In the genomic region with DNA sequence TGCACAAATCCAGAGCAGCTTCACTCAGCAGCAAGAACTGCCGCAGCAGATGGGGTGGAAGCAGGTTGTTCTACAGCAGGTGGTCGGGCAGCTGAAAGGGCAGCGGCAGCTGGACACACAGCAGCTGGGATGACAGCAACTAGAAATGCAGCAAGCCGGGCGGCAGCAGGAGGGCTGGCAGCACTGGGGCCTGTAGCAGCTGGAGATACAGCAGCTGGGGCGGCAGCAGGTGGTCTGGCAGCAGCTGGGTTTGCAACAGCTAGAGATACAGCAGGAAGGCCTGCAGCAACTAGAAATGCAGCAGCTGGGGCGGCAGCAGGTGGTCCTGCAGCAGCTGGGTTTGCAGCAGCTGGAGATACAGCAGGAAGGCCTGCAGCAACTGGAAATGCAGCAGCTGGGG, we compare ENCODE assay signal across 23 cellular contexts. TPM values are rescaled to one million over a fixed set of nuclear protein-coding genes. Genes with fewer than 3 reads are reported as not detected.
DNase-seq lines count a peak whose midpoint lies in the region; ATAC-seq and TF ChIP-seq lines count a peak whose summit lies in the region.
"Had no signal": no experiment of that assay in that cellular context is flagged by ENCODE, and none has a peak within 500 bp of the region (broad histone marks: within the 10 kb centered on the region; RNA-seq: fewer than 3 reads in every experiment).

No MANE protein-coding gene starts in this region.

- H3K79me2 ChIP-seq in neural progenitor cell (ENCODE audit: low read depth) = no peaks in the 10 kb centered on the region

- H3K4me1 ChIP-seq in BE2C = no peaks in the 10 kb centered on the region
- H3K4me1 ChIP-seq in HEK293 (ENCODE audit: control insufficient read depth, insufficient read depth, low read length) = no peaks in the 10 kb centered on the region
- no peaks in the 10 kb centered on the region for H3K4me1 ChIP-seq in neural progenitor cell
- H3K4me1 ChIP-seq in uterus = no peaks in the 10 kb centered on the region
- H3K4me1 ChIP-seq: HAP-1, Peyer's patch had no signal

- H3K4me3 ChIP-seq in BE2C (ENCODE audit: low read depth, low read length) = no peak overlapping the region
- H3K4me3 ChIP-seq in HEK293 (ENCODE audit: low read depth, low read length) = no peak overlapping the region
- H3K4me3 ChIP-seq in choroid plexus epithelial cell (ENCODE audit: low read depth, low read length) = no peak overlapping the region
- H3K4me3 ChIP-seq in neural progenitor cell = no peak overlapping the region
- H3K4me3 ChIP-seq in uterus = no peak overlapping the region
- H3K4me3 ChIP-seq: GM23338, HAP-1, Peyer's patch had no signal

- POLR2A ChIA-PET in HEK293 (lab: Yijun Ruan, JAX) = no interaction called here

- no peaks in the 10 kb centered on the region for H4K20me1 ChIP-seq in neural progenitor cell (ENCODE audit: low read depth)

- no peak overlapping the region for H2AFZ ChIP-seq in neural progenitor cell (replicated peaks)
- H2AFZ ChIP-seq: GM23338 had no signal

- intact Hi-C loops in uterus (cut with DNase I; ENCODE audit: low total_unique reads) = no loop called here

- no peak overlapping the region for H3K4me3 Mint-ChIP-seq in neural progenitor cell
- H3K4me3 Mint-ChIP-seq: CD4-positive, CD25-positive, alpha-beta regulatory T cell; GM23338 had no signal

- H3K9ac ChIP-seq in neural progenitor cell = no peak overlapping the region

- DNase-seq in BE2C = peak; percentile 14
- DNase-seq in choroid plexus epithelial cell (ENCODE audit: low read depth) = peak; percentile 17
- DNase-seq in neural progenitor cell (ENCODE audit: low spot score) = peak; percentile 30
- no peak for DNase-seq in uterus
- DNase-seq: CD4-positive, CD25-positive, alpha-beta regulatory T cell; COR-L47; KG1; NCI-H1105 treated with DMSO at 0.1 percent for 48 hours; NCI-H2029 treated with DMSO at 0.1 percent for 48 hours; NCI-H2171 treated with DMSO at 0.1 percent for 48 hours; NCI-H446; NCI-H526 treated with DMSO at 0.1 percent for 48 hours; Peyer's patch; T-helper 1 cell had no signal

- H3K27me3 ChIP-seq in BE2C (no peaks in the 10 kb centered on the region; the same call in 1 of the 2 replicates), neural progenitor cell (no peaks in the 10 kb centered on the region), uterus (no peaks in the 10 kb centered on the region)
- H3K27me3 ChIP-seq: Peyer's patch had no signal

- H3K36me3 Mint-ChIP-seq in neural progenitor cell = no peaks in the 10 kb centered on the region
- H3K36me3 Mint-ChIP-seq: CD4-positive, CD25-positive, alpha-beta regulatory T cell had no signal

- TF ChIP-seq CTCF in BE2C (IDR thresholded peaks at IDR 0.05; ENCODE audit: low read depth, low read length) (no peak), HEK293 (tag by site-specific recombination; IDR thresholded peaks at IDR 0.05) (no peak), choroid plexus epithelial cell (conservative IDR thresholded peaks at IDR 0.05; ENCODE audit: low read depth, low read length) (no peak), neural progenitor cell (IDR thresholded peaks at IDR 0.05) (no peak), uterus (IDR thresholded peaks at IDR 0.05) (no peak)

- H3K9me3 Mint-ChIP-seq in neural progenitor cell = no peaks in the 10 kb centered on the region
- H3K9me3 Mint-ChIP-seq: GM23338 had no signal

- no peaks in the 10 kb centered on the region for H3K27me3 Mint-ChIP-seq in neural progenitor cell (ENCODE audit: insufficient read depth, low read depth)

- no peak overlapping the region for H3K27ac Mint-ChIP-seq in neural progenitor cell
- H3K27ac Mint-ChIP-seq: GM23338 had no signal

- H3K4me1 Mint-ChIP-seq in neural progenitor cell = peaks cover 3% of the 10 kb centered on the region
- H3K4me1 Mint-ChIP-seq: CD4-positive, CD25-positive, alpha-beta regulatory T cell had no signal

- TF ChIP-seq POLR2A in uterus (IDR thresholded peaks at IDR 0.05) = no peak

- no peaks in the 10 kb centered on the region for H3K36me3 ChIP-seq in BE2C
- no peaks in the 10 kb centered on the region for H3K36me3 ChIP-seq in HEK293 (ENCODE audit: control insufficient read depth in 2 of 2, insufficient read depth in 1 of 2, low read length in 2 of 2)
- H3K36me3 ChIP-seq in neural progenitor cell = no peaks in the 10 kb centered on the region
- no peaks in the 10 kb centered on the region for H3K36me3 ChIP-seq in uterus
- H3K36me3 ChIP-seq: HAP-1, Peyer's patch had no signal

- H3F3A ChIP-seq in neural progenitor cell (ENCODE audit: low read depth) = no peaks in the 10 kb centered on the region

- ATAC-seq in HG03520 (IDR thresholded peaks at IDR 0.05; ENCODE audit: unreplicated experiment) = no peak
- no peak for ATAC-seq in HG03159 (IDR thresholded peaks at IDR 0.05; ENCODE audit: unreplicated experiment)
- ATAC-seq: GM23338 had no signal

- H3K9me3 ChIP-seq in BE2C (no peaks in the 10 kb centered on the region; the same call in 1 of the 2 replicates), HEK293 (ENCODE audit: control insufficient read depth, insufficient read depth, low read depth, low read length) (no peaks in the 10 kb centered on the region), neural progenitor cell (ENCODE audit: low read depth) (no peaks in the 10 kb centered on the region), uterus (no peaks in the 10 kb centered on the region)
- H3K9me3 ChIP-seq: HAP-1, Peyer's patch had no signal

- H3K4me2 ChIP-seq in neural progenitor cell = no peak overlapping the region
- H3K4me2 ChIP-seq: GM23338 had no signal

- CTCF ChIA-PET in HEK293 (lab: Yijun Ruan, JAX) = interaction anchor here (1.1 kb wide), 1 partner anchor 383 kb away, joined by 3 read pairs; no protein-coding TSS in a partner anchor

- H3K27ac ChIP-seq in HEK293 (ENCODE audit: extremely low read depth, low read depth, low read length) = no peak overlapping the region
- H3K27ac ChIP-seq in neural progenitor cell = no peak overlapping the region
- no peak overlapping the region for H3K27ac ChIP-seq in uterus
- H3K27ac ChIP-seq: Peyer's patch had no signal

TF ChIP-seq in HEK293, 187 proteins besides CTCF, POLR2A, EP300 and RAD21:
- TF ChIP-seq GLI4 (tag by site-specific recombination; IDR thresholded peaks at IDR 0.05) (no peak), TRIM28 (IDR thresholded peaks at IDR 0.05; ENCODE audit: borderline replicate concordance, low read length) (no peak), ZIC2 (tag by site-specific recombination; IDR thresholded peaks at IDR 0.05) (peak; percentile 62; the same call in 1 of the 2 replicates), ZNF777 (tag by site-specific recombination; IDR thresholded peaks at IDR 0.05; ENCODE audit: borderline replicate concordance) (no peak), ZNF10 (tag by site-specific recombination; IDR thresholded peaks at IDR 0.05) (no peak), KLF7 (tag by site-specific recombination; IDR thresholded peaks at IDR 0.05; ENCODE audit: borderline replicate concordance) (no peak)
- TF ChIP-seq, protein P1, sequence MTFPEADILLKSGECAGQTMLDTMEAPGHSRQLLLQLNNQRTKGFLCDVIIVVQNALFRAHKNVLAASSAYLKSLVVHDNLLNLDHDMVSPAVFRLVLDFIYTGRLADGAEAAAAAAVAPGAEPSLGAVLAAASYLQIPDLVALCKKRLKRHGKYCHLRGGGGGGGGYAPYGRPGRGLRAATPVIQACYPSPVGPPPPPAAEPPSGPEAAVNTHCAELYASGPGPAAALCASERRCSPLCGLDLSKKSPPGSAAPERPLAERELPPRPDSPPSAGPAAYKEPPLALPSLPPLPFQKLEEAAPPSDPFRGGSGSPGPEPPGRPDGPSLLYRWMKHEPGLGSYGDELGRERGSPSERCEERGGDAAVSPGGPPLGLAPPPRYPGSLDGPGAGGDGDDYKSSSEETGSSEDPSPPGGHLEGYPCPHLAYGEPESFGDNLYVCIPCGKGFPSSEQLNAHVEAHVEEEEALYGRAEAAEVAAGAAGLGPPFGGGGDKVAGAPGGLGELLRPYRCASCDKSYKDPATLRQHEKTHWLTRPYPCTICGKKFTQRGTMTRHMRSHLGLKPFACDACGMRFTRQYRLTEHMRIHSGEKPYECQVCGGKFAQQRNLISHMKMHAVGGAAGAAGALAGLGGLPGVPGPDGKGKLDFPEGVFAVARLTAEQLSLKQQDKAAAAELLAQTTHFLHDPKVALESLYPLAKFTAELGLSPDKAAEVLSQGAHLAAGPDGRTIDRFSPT (tag by site-specific recombination; IDR thresholded peaks at IDR 0.05) = no peak
TF ChIP-seq in HEK293: peak in this region for 1.

RNA-seq across cellular contexts. Expression of a gene that starts 0.5 kb away (rescaled TPM):
- polyA plus RNA-seq in BE2C (2012; ENCODE audit: insufficient read depth, insufficient read length, low read depth) = not detected
- total RNA-seq in neural progenitor cell (ENCODE audit: low replicate concordance) = not detected in 2 replicates
- not detected for total RNA-seq in uterus
- total RNA-seq: A673; CD4-positive, CD25-positive, alpha-beta regulatory T cell; Daoy; GM23338; OCI-LY7; Peyer's patch had no signal
- polyA plus RNA-seq: BJ; CD4-positive, CD25-positive, alpha-beta regulatory T cell; GM23338 had no signal

RNA-seq across cellular contexts. Expression of a gene that starts 7.0 kb away (rescaled TPM):
- polyA plus RNA-seq in BE2C (2012; ENCODE audit: insufficient read depth, insufficient read length, low read depth) = not detected
- not detected in 2 replicates for total RNA-seq in neural progenitor cell (ENCODE audit: low replicate concordance)
- total RNA-seq in uterus = not detected
- total RNA-seq: A673; CD4-positive, CD25-positive, alpha-beta regulatory T cell; Daoy; GM23338; OCI-LY7; Peyer's patch had no signal
- polyA plus RNA-seq: BJ; CD4-positive, CD25-positive, alpha-beta regulatory T cell; GM23338 had no signal

RNA-seq across cellular contexts. Expression of a gene that starts 10.5 kb away (rescaled TPM):
- polyA plus RNA-seq in BE2C (2012; ENCODE audit: insufficient read depth, insufficient read length, low read depth) = not detected
- total RNA-seq in neural progenitor cell (ENCODE audit: low replicate concordance) (not detected in 2 replicates), uterus (not detected)
- total RNA-seq: A673; CD4-positive, CD25-positive, alpha-beta regulatory T cell; Daoy; GM23338; OCI-LY7; Peyer's patch had no signal
- polyA plus RNA-seq: BJ; CD4-positive, CD25-positive, alpha-beta regulatory T cell; GM23338 had no signal

RNA-seq across cellular contexts. Expression of a gene that starts 17.1 kb away (rescaled TPM):
- polyA plus RNA-seq in BE2C (2012; ENCODE audit: insufficient read depth, insufficient read length, low read depth) = not detected
- 0.12 TPM in 1 of 2 replicates, not detected in the other for total RNA-seq in neural progenitor cell (ENCODE audit: low replicate concordance)
- not detected for total RNA-seq in uterus
- total RNA-seq: A673; CD4-positive, CD25-positive, alpha-beta regulatory T cell; Daoy; GM23338; OCI-LY7; Peyer's patch had no signal
- polyA plus RNA-seq: CD4-positive, CD25-positive, alpha-beta regulatory T cell; GM23338 had no signal

RNA-seq across cellular contexts. Expression of a gene that starts 17.9 kb away (rescaled TPM):
- polyA plus RNA-seq in BE2C (2012; ENCODE audit: insufficient read depth, insufficient read length, low read depth) = not detected
- total RNA-seq in neural progenitor cell (ENCODE audit: low replicate concordance) = not detected in 2 replicates
- total RNA-seq in uterus = not detected
- total RNA-seq: A673; CD4-positive, CD25-positive, alpha-beta regulatory T cell; Daoy; GM23338; OCI-LY7; Peyer's patch had no signal
- polyA plus RNA-seq: BJ; CD4-positive, CD25-positive, alpha-beta regulatory T cell; GM23338 had no signal

Comparison
In these comparisons a context has a peak if more than half of its experiments do, and no peak if none do; other contexts are left out.
1. DNase-seq: peak in BE2C (single experiment), choroid plexus epithelial cell (single experiment) and neural progenitor cell (single experiment); none in uterus (0 of 2).